ENCODE assay signal across 9 cellular contexts in genomic region chr9:136644343-136644592, GRCh38. TPM values are rescaled to one million over a fixed set of nuclear protein-coding genes. Genes with fewer than 3 reads are reported as not detected.
DNase-seq lines count a peak whose midpoint lies in the region; ATAC-seq, FAIRE-seq and TF ChIP-seq lines count a peak whose summit lies in the region.
"Had no signal": no experiment of that assay in that cellular context is flagged by ENCODE, and none has a peak within 500 bp of the region (broad histone marks: within the 10 kb centered on the region; RNA-seq: fewer than 3 reads in every experiment).

No MANE protein-coding gene starts in this region.

- no peaks in the 10 kb centered on the region for H3K9me2 ChIP-seq in OCI-LY7 (ENCODE audit: insufficient read depth, low read length)

- POLR2A ChIA-PET in OCI-LY7 (lab: Charles Lee): no interaction called here

- H3K36me3 ChIP-seq in skeletal muscle satellite cell (ENCODE audit: insufficient read depth, low read length) (no peaks in the 10 kb centered on the region), OCI-LY7 (ENCODE audit: insufficient read depth, low read length) (no peaks in the 10 kb centered on the region)

- H3K4me1 ChIP-seq in skeletal muscle satellite cell (ENCODE audit: control insufficient read depth, insufficient read depth, low read length): peaks cover 26% of the 10 kb centered on the region
- no peaks in the 10 kb centered on the region for H3K4me1 ChIP-seq in OCI-LY7 (ENCODE audit: insufficient read depth, low read length, poor library complexity, severe bottlenecking)

- CTCF ChIA-PET in OCI-LY7 (lab: Charles Lee; ENCODE audit: unreplicated experiment): no interaction called here

- no peak for TF ChIP-seq POLR2A in GM12891 (IDR thresholded peaks at IDR 0.05; ENCODE audit: low read depth, low read length)

- TF ChIP-seq CTCF in fibroblast of the aortic adventitia (IDR thresholded peaks at IDR 0.05; ENCODE audit: insufficient read depth, low read length) (no peak), OCI-LY7 (conservative IDR thresholded peaks at IDR 0.05; ENCODE audit: low read length) (no peak)

- H3K79me2 ChIP-seq in OCI-LY7 (ENCODE audit: insufficient read depth, low read depth, low read length): no peaks in the 10 kb centered on the region

- peak; percentile 82 for FAIRE-seq in GM12891 (lab: Jason Lieb, UNC)
- FAIRE-seq: GM18507 had no signal

- intact Hi-C loops in OCI-LY7 (cut with micrococcal nuclease; ENCODE audit: unreplicated experiment): no loop called here

- H4K20me1 ChIP-seq in OCI-LY7 (ENCODE audit: insufficient read depth, low read length): no peaks in the 10 kb centered on the region

- no peak overlapping the region for H3K27ac ChIP-seq in OCI-LY7 (ENCODE audit: low read depth, low read length, poor library complexity, severe bottlenecking)

- ATAC-seq in HG02973 (IDR thresholded peaks at IDR 0.05; ENCODE audit: unreplicated experiment): no peak

- peaks cover 41% of the 10 kb centered on the region for H3K27me3 ChIP-seq in skeletal muscle satellite cell (ENCODE audit: control insufficient read depth, insufficient read depth, low read length)

- H3K9ac ChIP-seq in skeletal muscle satellite cell (ENCODE audit: low read depth, low read length): no peak overlapping the region

- H3K4me3 ChIP-seq in fibroblast of the aortic adventitia (ENCODE audit: low read depth, low read length): no peak overlapping the region
- H3K4me3 ChIP-seq in skeletal muscle satellite cell (ENCODE audit: low read length): peak overlapping the region; percentile 49
- no peak overlapping the region for H3K4me3 ChIP-seq in OCI-LY7 (ENCODE audit: low read depth, low read length, poor library complexity, severe bottlenecking)

- no TSS peak for BruUV-seq in OCI-LY7 (replicated peaks; lab: Mats Ljungman, UMichigan)

- H2AFZ ChIP-seq in OCI-LY7 (ENCODE audit: low read length): no peak overlapping the region

- H3K4me2 ChIP-seq in skeletal muscle satellite cell (ENCODE audit: low read length) (peak overlapping the region; percentile 76), OCI-LY7 (ENCODE audit: low read length) (no peak overlapping the region)

- H3K9me3 ChIP-seq in skeletal muscle satellite cell (replicated peaks; ENCODE audit: low read length) (no peaks in the 10 kb centered on the region), OCI-LY7 (ENCODE audit: low read length) (no peaks in the 10 kb centered on the region)

- DNase-seq in GM12891 (ENCODE audit: insufficient read length, low spot score): no peak
- peak; percentile 9 for DNase-seq in NCI-H526 treated with DMSO at 0.1 percent for 48 hours (lab: John Stamatoyannopoulos, UW)
- DNase-seq in fibroblast of the aortic adventitia (ENCODE audit: low read depth): peak; percentile 67
- no peak for DNase-seq in stimulated activated CD4-positive, alpha-beta T cell treated with anti-CD3 and anti-CD28 coated beads, Interleukin-2, amount 100 ng/mL, for 24 hours
- DNase-seq in OCI-LY7 (ENCODE audit: low spot score): no peak
- DNase-seq in NCI-H2107 (lab: John Stamatoyannopoulos, UW): no peak

TF ChIP-seq in GM12891, 5 proteins besides CTCF, POLR2A, EP300 and RAD21:
- TF ChIP-seq POU2F2 (IDR thresholded peaks at IDR 0.05; ENCODE audit: low read depth, low read length) (no peak), TAF1 (IDR thresholded peaks at IDR 0.05; ENCODE audit: low read depth, low read length) (no peak), SPI1 (IDR thresholded peaks at IDR 0.05; ENCODE audit: low read depth, low read length) (no peak), POLR2AphosphoS5 (IDR thresholded peaks at IDR 0.05; ENCODE audit: low read depth, low read length) (no peak), PAX5 (IDR thresholded peaks at IDR 0.05; ENCODE audit: insufficient read depth, low read length, severe bottlenecking) (no peak)

RNA-seq across cellular contexts. Expression of gene EGFL7, which starts 18.4 kb away (rescaled TPM):
- 0.09 TPM for polyA plus RNA-seq in GM12891 (2012; ENCODE audit: low read depth, missing spikeins)
- total RNA-seq in fibroblast of the aortic adventitia (ENCODE audit: low replicate concordance): 2.4 and 5.6 TPM in 2 replicates
- total RNA-seq in skeletal muscle satellite cell (2012; rRNA removed): 5.7 and 9.4 TPM in 2 replicates
- total RNA-seq in OCI-LY7 (2014; rRNA removed; shearing (Covaris generic)): not detected in 2 replicates
- not detected in 2 replicates for total RNA-seq in OCI-LY7 (2022)

RNA-seq across cellular contexts. Expression of gene AGPAT2, which starts 43.0 kb away (rescaled TPM):
- 5.1 TPM for polyA plus RNA-seq in GM12891 (2012; ENCODE audit: low read depth, missing spikeins)
- total RNA-seq in fibroblast of the aortic adventitia (ENCODE audit: low replicate concordance): 6.2 and 29.0 TPM in 2 replicates
- total RNA-seq in skeletal muscle satellite cell (2012; rRNA removed): 35.0 and 38.4 TPM in 2 replicates
- total RNA-seq in OCI-LY7 (2014; rRNA removed; shearing (Covaris generic)): 20.8 and 29.6 TPM in 2 replicates
- 15.2 and 18.3 TPM in 2 replicates for total RNA-seq in OCI-LY7 (2022)

Comparison
In these comparisons a context has a peak if more than half of its experiments do, and no peak if none do; other contexts are left out.
1. DNase-seq: peak in NCI-H526 treated with DMSO at 0.1 percent for 48 hours (single experiment) and fibroblast of the aortic adventitia (single experiment); none in GM12891 (single experiment), stimulated activated CD4-positive, alpha-beta T cell treated with anti-CD3 and anti-CD28 coated beads, Interleukin-2, amount 100 ng/mL, for 24 hours (0 of 2), OCI-LY7 (single experiment) and NCI-H2107 (single experiment).